ENCODE assay signal across 1 cellular context in the genomic region with DNA sequence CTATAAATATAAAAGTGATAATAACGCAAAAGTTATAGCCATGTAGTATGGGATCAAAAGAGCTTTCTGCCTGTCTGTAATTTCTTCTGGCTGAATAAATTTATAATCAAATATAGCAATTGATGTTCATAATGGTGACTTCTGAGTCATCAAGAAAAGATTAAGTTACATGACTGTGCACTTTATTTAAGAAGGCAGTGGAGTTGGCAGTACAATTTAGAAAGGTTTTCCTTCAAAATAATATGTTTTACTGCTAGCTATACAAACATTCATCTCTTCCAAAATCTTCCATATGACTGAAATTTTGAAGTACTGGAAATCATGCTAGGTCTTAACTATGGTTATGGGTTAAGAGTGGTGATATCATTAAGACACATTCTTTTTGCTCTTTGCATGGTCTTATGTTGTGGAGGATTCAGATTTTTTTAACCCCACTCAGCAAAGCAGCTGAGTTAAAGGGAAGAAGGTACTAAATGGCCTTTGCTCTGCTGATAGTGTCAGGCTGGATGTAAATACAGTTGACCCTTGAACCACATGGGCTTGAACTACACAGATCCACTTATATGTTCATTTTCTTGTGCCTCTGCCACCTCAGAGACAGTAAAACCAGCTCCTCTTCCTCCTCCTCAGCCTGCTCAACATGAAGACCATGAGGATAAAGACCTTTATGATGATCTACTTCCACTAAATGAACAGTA.
TF ChIP-seq lines count a peak whose summit lies in the region.

No MANE protein-coding gene starts in this region.

TF ChIP-seq in H1, 55 proteins besides CTCF, POLR2A, EP300 and RAD21:
- no peak for TF ChIP-seq PHF8 (conservative IDR thresholded peaks at IDR 0.05; ENCODE audit: low read depth, low read length)
- no peak for TF ChIP-seq TAF7 (optimal IDR thresholded peaks at IDR 0.05; ENCODE audit: borderline replicate concordance, low read depth, low read length)
- no peak for TF ChIP-seq CBX8 (IDR thresholded peaks at IDR 0.05; ENCODE audit: borderline replicate concordance, low read depth, low read length)
- TF ChIP-seq BACH1 (IDR thresholded peaks at IDR 0.05; ENCODE audit: low read length): 0 out of 2 replicates have a peak, but pooled peaks have one; percentile 10
- no peak for TF ChIP-seq JUND (IDR thresholded peaks at IDR 0.05; ENCODE audit: low read length)
- no peak for TF ChIP-seq BCL11A (IDR thresholded peaks at IDR 0.05; ENCODE audit: low read depth in 2 of 2, low read length in 2 of 2)
